ENCODE assay signal across 9 cellular contexts in genomic region chr9:136225366-136225747, GRCh38. TPM values are rescaled to one million over a fixed set of nuclear protein-coding genes. Genes with fewer than 3 reads are reported as not detected.
DNase-seq lines count a peak whose midpoint lies in the region; ATAC-seq and TF ChIP-seq lines count a peak whose summit lies in the region.
"Had no signal": no experiment of that assay in that cellular context is flagged by ENCODE, and none has a peak within 500 bp of the region (broad histone marks: within the 10 kb centered on the region; RNA-seq: fewer than 3 reads in every experiment).

No MANE protein-coding gene starts in this region.

- no peak overlapping the region for H3K4me3 ChIP-seq in naive thymus-derived CD4-positive, alpha-beta T cell (ENCODE audit: low read length)

- ATAC-seq in activated CD8-positive, alpha-beta T cell treated with anti-CD3 and anti-CD28 coated beads for 36 hours = no peak
- no peak for ATAC-seq in activated CD8-positive, alpha-beta T cell treated with anti-CD3 and anti-CD28 coated beads, Interleukin-2, amount 10 ng/mL, durations not matched to agents 7 days and 5 days
- ATAC-seq in GM21723 (IDR thresholded peaks at IDR 0.05; ENCODE audit: unreplicated experiment) = peak; percentile 44
- ATAC-seq in naive thymus-derived CD4-positive, alpha-beta T cell = peak; percentile 42

- H3K27ac Mint-ChIP-seq in activated CD8-positive, alpha-beta T cell treated with anti-CD3 and anti-CD28 coated beads for 36 hours = peak overlapping the region; percentile 21
- H3K27ac Mint-ChIP-seq in activated CD8-positive, alpha-beta T cell treated with anti-CD3 and anti-CD28 coated beads, Interleukin-2, amount 10 ng/mL, durations not matched to agents 7 days and 5 days = no peak overlapping the region
- H3K27ac Mint-ChIP-seq in naive thymus-derived CD4-positive, alpha-beta T cell = no peak overlapping the region

- H3K4me1 ChIP-seq in naive thymus-derived CD4-positive, alpha-beta T cell (ENCODE audit: control insufficient read depth in 2 of 2, insufficient read depth in 2 of 2, low read length in 2 of 2) = no peaks in the 10 kb centered on the region

- DNase-seq in activated CD8-positive, alpha-beta T cell treated with anti-CD3 and anti-CD28 coated beads for 36 hours = no peak
- DNase-seq in activated CD8-positive, alpha-beta T cell treated with anti-CD3 and anti-CD28 coated beads, Interleukin-2, amount 10 ng/mL, durations not matched to agents 7 days and 5 days = no peak
- DNase-seq in naive thymus-derived CD4-positive, alpha-beta T cell = no peak
- DNase-seq in SKM-1 (lab: John Stamatoyannopoulos, UW; ENCODE audit: unreplicated experiment) (no peak), DMS 273 (lab: John Stamatoyannopoulos, UW; ENCODE audit: unreplicated experiment) (no peak)
- no peak for DNase-seq in NK-92 treated with Interleukin-12 subunit alpha and Interleukin-12 subunit beta, amount 100 ng/mL, for 24 hours (lab: John Stamatoyannopoulos, UW)

- POLR2A ChIA-PET in activated CD8-positive, alpha-beta T cell treated with anti-CD3 and anti-CD28 coated beads for 36 hours (lab: Charles Lee) = no interaction called here
- POLR2A ChIA-PET in activated CD8-positive, alpha-beta T cell treated with anti-CD3 and anti-CD28 coated beads, Interleukin-2, amount 10 ng/mL, durations not matched to agents 7 days and 5 days (lab: Charles Lee) = interaction anchor here (0.7 to 1.5 kb wide), 2 partner anchors 16 to 29 kb away, joined by 3 read pairs; no protein-coding TSS in a partner anchor
- POLR2A ChIA-PET in naive thymus-derived CD4-positive, alpha-beta T cell (lab: Charles Lee) = no interaction called here

- intact Hi-C loops in activated CD8-positive, alpha-beta T cell treated with anti-CD3 and anti-CD28 coated beads for 36 hours (cut with micrococcal nuclease) = no loop called here
- intact Hi-C loops in naive thymus-derived CD4-positive, alpha-beta T cell (cut with micrococcal nuclease) = no loop called here

- peak overlapping the region; percentile 29 for H3K27ac ChIP-seq in KOPT-K1 (ENCODE audit: low read depth, low read length, poor library complexity, severe bottlenecking)
- no peak overlapping the region for H3K27ac ChIP-seq in naive thymus-derived CD4-positive, alpha-beta T cell (ENCODE audit: low read depth, low read length)

- no peaks in the 10 kb centered on the region for H3K27me3 Mint-ChIP-seq in activated CD8-positive, alpha-beta T cell treated with anti-CD3 and anti-CD28 coated beads for 36 hours
- H3K27me3 Mint-ChIP-seq in activated CD8-positive, alpha-beta T cell treated with anti-CD3 and anti-CD28 coated beads, Interleukin-2, amount 10 ng/mL, durations not matched to agents 7 days and 5 days (ENCODE audit: low read depth) = no peaks in the 10 kb centered on the region
- H3K27me3 Mint-ChIP-seq in naive thymus-derived CD4-positive, alpha-beta T cell = no peaks in the 10 kb centered on the region

- peaks cover 17% of the 10 kb centered on the region for H3K4me1 Mint-ChIP-seq in activated CD8-positive, alpha-beta T cell treated with anti-CD3 and anti-CD28 coated beads for 36 hours (ENCODE audit: low read depth)
- H3K4me1 Mint-ChIP-seq in activated CD8-positive, alpha-beta T cell treated with anti-CD3 and anti-CD28 coated beads, Interleukin-2, amount 10 ng/mL, durations not matched to agents 7 days and 5 days (ENCODE audit: low read depth) = peaks cover 19% of the 10 kb centered on the region
- peaks cover 4 to 27% (median 16%) of the 10 kb centered on the region in 7 donors for H3K4me1 Mint-ChIP-seq in naive thymus-derived CD4-positive, alpha-beta T cell

- peaks cover 29% of the 10 kb centered on the region for H3K36me3 Mint-ChIP-seq in activated CD8-positive, alpha-beta T cell treated with anti-CD3 and anti-CD28 coated beads for 36 hours (ENCODE audit: low read depth)
- peaks cover 17% of the 10 kb centered on the region for H3K36me3 Mint-ChIP-seq in activated CD8-positive, alpha-beta T cell treated with anti-CD3 and anti-CD28 coated beads, Interleukin-2, amount 10 ng/mL, durations not matched to agents 7 days and 5 days (ENCODE audit: low read depth)
- peaks cover 0 to 46% (median 13%) of the 10 kb centered on the region in 5 donors for H3K36me3 Mint-ChIP-seq in naive thymus-derived CD4-positive, alpha-beta T cell

- TF ChIP-seq CTCF in activated CD8-positive, alpha-beta T cell treated with anti-CD3 and anti-CD28 coated beads for 36 hours (IDR thresholded peaks at IDR 0.05) = no peak

- H3K9me3 Mint-ChIP-seq in activated CD8-positive, alpha-beta T cell treated with anti-CD3 and anti-CD28 coated beads for 36 hours = no peaks in the 10 kb centered on the region
- H3K9me3 Mint-ChIP-seq in activated CD8-positive, alpha-beta T cell treated with anti-CD3 and anti-CD28 coated beads, Interleukin-2, amount 10 ng/mL, durations not matched to agents 7 days and 5 days (ENCODE audit: insufficient read depth) = no peaks in the 10 kb centered on the region
- no peaks in the 10 kb centered on the region for H3K9me3 Mint-ChIP-seq in naive thymus-derived CD4-positive, alpha-beta T cell

- CTCF ChIA-PET in activated CD8-positive, alpha-beta T cell treated with anti-CD3 and anti-CD28 coated beads for 36 hours (lab: Charles Lee) = interaction anchor here (0.7 to 3.0 kb wide), 6 partner anchors 8 to 54 kb away, joined by 3 to 9 read pairs (median 4); no protein-coding TSS in a partner anchor
- CTCF ChIA-PET in activated CD8-positive, alpha-beta T cell treated with anti-CD3 and anti-CD28 coated beads, Interleukin-2, amount 10 ng/mL, durations not matched to agents 7 days and 5 days (lab: Charles Lee) = interaction anchor here (0.9 to 2.8 kb wide), 4 partner anchors 14 to 42 kb away, joined by 3 to 10 read pairs (median 4); no protein-coding TSS in a partner anchor
- CTCF ChIA-PET in naive thymus-derived CD4-positive, alpha-beta T cell (lab: Charles Lee) = interaction anchor here (0.6 to 1.1 kb wide), 3 partner anchors 42 to 1219 kb away, joined by 3 read pairs; no protein-coding TSS in a partner anchor

- H3K4me3 Mint-ChIP-seq in activated CD8-positive, alpha-beta T cell treated with anti-CD3 and anti-CD28 coated beads for 36 hours = no peak overlapping the region
- no peak overlapping the region for H3K4me3 Mint-ChIP-seq in activated CD8-positive, alpha-beta T cell treated with anti-CD3 and anti-CD28 coated beads, Interleukin-2, amount 10 ng/mL, durations not matched to agents 7 days and 5 days
- no peak overlapping the region for H3K4me3 Mint-ChIP-seq in naive thymus-derived CD4-positive, alpha-beta T cell

- H3K9me3 ChIP-seq in KOPT-K1 (ENCODE audit: insufficient read depth, low read length, poor library complexity, severe bottlenecking) = no peaks in the 10 kb centered on the region
- H3K9me3 ChIP-seq in naive thymus-derived CD4-positive, alpha-beta T cell (ENCODE audit: control insufficient read depth in 2 of 3, low read length in 3 of 3) = no peaks in the 10 kb centered on the region

- peaks cover 47% of the 10 kb centered on the region; the same call in 1 of the 2 replicates for H3K36me3 ChIP-seq in KOPT-K1 (ENCODE audit: insufficient read depth, low read length)
- H3K36me3 ChIP-seq in naive thymus-derived CD4-positive, alpha-beta T cell (ENCODE audit: control insufficient read depth in 2 of 3, insufficient read depth in 3 of 3, low read length in 3 of 3) = peaks cover 0 to 51% (median 0%) of the 10 kb centered on the region in 3 experiments

- H3K27me3 ChIP-seq in naive thymus-derived CD4-positive, alpha-beta T cell (ENCODE audit: control insufficient read depth in 2 of 2, insufficient read depth in 2 of 2, low read length in 2 of 2) = no peaks in the 10 kb centered on the region

RNA-seq across cellular contexts. Expression of gene QSOX2, which starts 20.3 kb away (rescaled TPM):
- 10 to 100 TPM; 21.0 to 21.5 TPM for total RNA-seq in activated CD8-positive, alpha-beta T cell treated with anti-CD3 and anti-CD28 coated beads for 36 hours
- 10 to 100 TPM; 11.4 to 12.6 TPM for total RNA-seq in activated CD8-positive, alpha-beta T cell treated with anti-CD3 and anti-CD28 coated beads, Interleukin-2, amount 10 ng/mL, durations not matched to agents 7 days and 5 days
- 10 to 100 TPM; 11.5 to 15.9 (median 12.0) TPM for total RNA-seq in naive thymus-derived CD4-positive, alpha-beta T cell
- polyA plus RNA-seq in naive thymus-derived CD4-positive, alpha-beta T cell = under 1 TPM; 0.26 to 0.52 TPM

RNA-seq across cellular contexts. Expression of gene LHX3, which starts 20.4 kb away (rescaled TPM):
- not detected for total RNA-seq in activated CD8-positive, alpha-beta T cell treated with anti-CD3 and anti-CD28 coated beads for 36 hours
- under 1 TPM in 1 of 2 experiments, not detected in 1; 0.16 TPM for total RNA-seq in activated CD8-positive, alpha-beta T cell treated with anti-CD3 and anti-CD28 coated beads, Interleukin-2, amount 10 ng/mL, durations not matched to agents 7 days and 5 days
- total RNA-seq in naive thymus-derived CD4-positive, alpha-beta T cell = under 1 TPM in 2 of 5 experiments, not detected in 3; 0.15 to 0.21 TPM
- polyA plus RNA-seq in naive thymus-derived CD4-positive, alpha-beta T cell = not detected
- total RNA-seq: H1 had no signal

Comparison
In these comparisons a context has a peak if more than half of its experiments do, and no peak if none do; other contexts are left out.
1. ATAC-seq: peak in GM21723 (single experiment) and naive thymus-derived CD4-positive, alpha-beta T cell (single experiment); none in activated CD8-positive, alpha-beta T cell treated with anti-CD3 and anti-CD28 coated beads for 36 hours (single experiment) and activated CD8-positive, alpha-beta T cell treated with anti-CD3 and anti-CD28 coated beads, Interleukin-2, amount 10 ng/mL, durations not matched to agents 7 days and 5 days (single experiment).